Comparison of ENCODE assay signal across 10 cellular contexts in genomic region chr7:143372070-143372469, GRCh38. TPM values are rescaled to one million over a fixed set of nuclear protein-coding genes. Genes with fewer than 3 reads are reported as not detected.
DNase-seq lines count a peak whose midpoint lies in the region; ATAC-seq and TF ChIP-seq lines count a peak whose summit lies in the region.
"Had no signal": no experiment of that assay in that cellular context is flagged by ENCODE, and none has a peak within 500 bp of the region (broad histone marks: within the 10 kb centered on the region; RNA-seq: fewer than 3 reads in every experiment).

No MANE protein-coding gene starts in this region.

- TF ChIP-seq CTCF in CD8-positive, alpha-beta T cell (IDR thresholded peaks at IDR 0.05): peak; percentile 18
- no peak for TF ChIP-seq CTCF in tibial artery (IDR thresholded peaks at IDR 0.05)
- no peak for TF ChIP-seq CTCF in mesothelial cell of epicardium (IDR thresholded peaks at IDR 0.05; ENCODE audit: unreplicated experiment)

- peak overlapping the region; percentile 75 for H3K27ac Mint-ChIP-seq in CD8-positive, alpha-beta T cell
- H3K27ac Mint-ChIP-seq in mesothelial cell of epicardium: no peak overlapping the region
- H3K27ac Mint-ChIP-seq: nephron had no signal

- no peak overlapping the region for H3K4me3 ChIP-seq in CD8-positive, alpha-beta T cell (ENCODE audit: low read depth, low read length)
- no peak overlapping the region for H3K4me3 ChIP-seq in tibial artery

- DNase-seq in CD8-positive, alpha-beta T cell: peak; percentile 36 to 81 (median 64)
- DNase-seq in NCI-H2081 (lab: John Stamatoyannopoulos, UW) (peak; percentile 73 to 87), inferior parietal cortex (ENCODE audit: extremely low spot score) (peak; percentile 82), tibial artery (peak; percentile 79 to 81), mesothelial cell of epicardium (ENCODE audit: low spot score in 2 of 2, unreplicated experiment in 2 of 2) (no peak), NCI-H2107 (lab: John Stamatoyannopoulos, UW) (no peak)
- DNase-seq in activated effector memory CD4-positive, alpha-beta T cell treated with Interleukin-2 at 50 U/mL for 16 hours: peak; percentile 64

- H3K4me1 Mint-ChIP-seq in CD8-positive, alpha-beta T cell (ENCODE audit: low read depth): peaks cover 55% of the 10 kb centered on the region
- peaks cover 8% of the 10 kb centered on the region for H3K4me1 Mint-ChIP-seq in mesothelial cell of epicardium

- peak overlapping the region; percentile 24 for H3K4me3 Mint-ChIP-seq in CD8-positive, alpha-beta T cell
- H3K4me3 Mint-ChIP-seq in mesothelial cell of epicardium: no peak overlapping the region
- H3K4me3 Mint-ChIP-seq: nephron had no signal

- H3K27ac ChIP-seq in CD8-positive, alpha-beta T cell (ENCODE audit: low read depth, low read length): no peak overlapping the region
- no peak overlapping the region for H3K27ac ChIP-seq in tibial artery

- H3K36me3 ChIP-seq in CD8-positive, alpha-beta T cell (ENCODE audit: insufficient read depth, low read length): no peaks in the 10 kb centered on the region
- H3K36me3 ChIP-seq in tibial artery: no peaks in the 10 kb centered on the region

- intact Hi-C loops in CD8-positive, alpha-beta T cell (cut with DNase I, micrococcal nuclease): loop anchor here (1.0 to 10.0 kb wide), 4 partner anchors 9 to 1637 kb away; partner anchors contain the start of genes FAM131B (in 1 of the 2), SSBP1 (in 1 of the 2) and ZYX (in 1 of the 2)
- intact Hi-C loops in tibial artery (cut with DNase I; ENCODE audit: low total_unique reads): no loop called here

- H3K4me1 ChIP-seq in CD8-positive, alpha-beta T cell (ENCODE audit: insufficient read depth, low read length): peaks cover 58% of the 10 kb centered on the region
- H3K4me1 ChIP-seq in tibial artery: no peaks in the 10 kb centered on the region

- no peaks in the 10 kb centered on the region for H3K9me3 Mint-ChIP-seq in CD8-positive, alpha-beta T cell
- H3K9me3 Mint-ChIP-seq in mesothelial cell of epicardium: no peaks in the 10 kb centered on the region
- H3K9me3 Mint-ChIP-seq: nephron had no signal

- H3K36me3 Mint-ChIP-seq in CD8-positive, alpha-beta T cell: no peaks in the 10 kb centered on the region
- no peaks in the 10 kb centered on the region for H3K36me3 Mint-ChIP-seq in mesothelial cell of epicardium

- CTCF ChIA-PET in CD8-positive, alpha-beta T cell (lab: Charles Lee): interaction anchor here (0.7 to 7.2 kb wide), 18 partner anchors 8 to 574 kb away, joined by 3 to 36 read pairs (median 4); no protein-coding TSS in a partner anchor

- no peaks in the 10 kb centered on the region for H3K27me3 ChIP-seq in CD8-positive, alpha-beta T cell (ENCODE audit: insufficient read depth, low read length)
- no peaks in the 10 kb centered on the region for H3K27me3 ChIP-seq in tibial artery

- POLR2A ChIA-PET in CD8-positive, alpha-beta T cell (lab: Charles Lee): interaction anchor here (0.7 to 1.3 kb wide), 5 partner anchors 8 to 131 kb away, joined by 3 to 5 read pairs (median 3); no protein-coding TSS in a partner anchor

- H3K9me3 ChIP-seq in CD8-positive, alpha-beta T cell (ENCODE audit: low read length): no peaks in the 10 kb centered on the region
- H3K9me3 ChIP-seq in tibial artery: no peaks in the 10 kb centered on the region

- ATAC-seq in CD8-positive, alpha-beta T cell: peak; percentile 33
- no peak for ATAC-seq in GM18519 (IDR thresholded peaks at IDR 0.05; ENCODE audit: low FRiP score, unreplicated experiment)

- no peaks in the 10 kb centered on the region for H3K27me3 Mint-ChIP-seq in CD8-positive, alpha-beta T cell (ENCODE audit: low read depth)
- no peaks in the 10 kb centered on the region for H3K27me3 Mint-ChIP-seq in mesothelial cell of epicardium (ENCODE audit: low read depth)

RNA-seq across cellular contexts. Expression of gene ZYX, which starts 9.1 kb away (rescaled TPM):
- total RNA-seq in CD8-positive, alpha-beta T cell: 100 to 1,000 TPM; 107 to 111 TPM
- 284 to 295 TPM (median 290 TPM) in 3 replicates for total RNA-seq in mesothelial cell of epicardium

RNA-seq across cellular contexts. Expression of gene FAM131B, which starts 9.6 kb away (rescaled TPM):
- total RNA-seq in CD8-positive, alpha-beta T cell: under 1 TPM; 0.30 to 0.36 TPM
- total RNA-seq in mesothelial cell of epicardium: 5.6 to 6.1 TPM (median 5.8 TPM) in 3 replicates

RNA-seq across cellular contexts. Expression of gene EPHA1, which starts 36.6 kb away (rescaled TPM):
- 10 to 100 TPM in 1 of 2 experiments, 1 to 10 TPM in 1; 8.3 to 13.1 TPM for total RNA-seq in CD8-positive, alpha-beta T cell
- total RNA-seq in mesothelial cell of epicardium: 23.2 to 28.8 TPM (median 27.3 TPM) in 3 replicates

RNA-seq across cellular contexts. Expression of gene CLCN1, which starts 56.2 kb away (rescaled TPM):
- total RNA-seq in CD8-positive, alpha-beta T cell: not detected
- total RNA-seq in mesothelial cell of epicardium: 0.07 to 0.16 TPM (median 0.11 TPM) in 3 replicates
- total RNA-seq: activated CD8-positive, alpha-beta memory T cell treated with anti-CD3 and anti-CD28 coated beads for 36 hours had no signal

Comparison
In these comparisons a context has a peak if more than half of its experiments do, and no peak if none do; other contexts are left out.
1. DNase-seq: peak in CD8-positive, alpha-beta T cell (7 of 7), NCI-H2081 (2 of 2), activated effector memory CD4-positive, alpha-beta T cell treated with Interleukin-2 at 50 U/mL for 16 hours (single experiment), inferior parietal cortex (single experiment) and tibial artery (2 of 2); none in mesothelial cell of epicardium (0 of 2) and NCI-H2107 (single experiment).